ENCODE assay signal across 1 cellular context in the genomic region with DNA sequence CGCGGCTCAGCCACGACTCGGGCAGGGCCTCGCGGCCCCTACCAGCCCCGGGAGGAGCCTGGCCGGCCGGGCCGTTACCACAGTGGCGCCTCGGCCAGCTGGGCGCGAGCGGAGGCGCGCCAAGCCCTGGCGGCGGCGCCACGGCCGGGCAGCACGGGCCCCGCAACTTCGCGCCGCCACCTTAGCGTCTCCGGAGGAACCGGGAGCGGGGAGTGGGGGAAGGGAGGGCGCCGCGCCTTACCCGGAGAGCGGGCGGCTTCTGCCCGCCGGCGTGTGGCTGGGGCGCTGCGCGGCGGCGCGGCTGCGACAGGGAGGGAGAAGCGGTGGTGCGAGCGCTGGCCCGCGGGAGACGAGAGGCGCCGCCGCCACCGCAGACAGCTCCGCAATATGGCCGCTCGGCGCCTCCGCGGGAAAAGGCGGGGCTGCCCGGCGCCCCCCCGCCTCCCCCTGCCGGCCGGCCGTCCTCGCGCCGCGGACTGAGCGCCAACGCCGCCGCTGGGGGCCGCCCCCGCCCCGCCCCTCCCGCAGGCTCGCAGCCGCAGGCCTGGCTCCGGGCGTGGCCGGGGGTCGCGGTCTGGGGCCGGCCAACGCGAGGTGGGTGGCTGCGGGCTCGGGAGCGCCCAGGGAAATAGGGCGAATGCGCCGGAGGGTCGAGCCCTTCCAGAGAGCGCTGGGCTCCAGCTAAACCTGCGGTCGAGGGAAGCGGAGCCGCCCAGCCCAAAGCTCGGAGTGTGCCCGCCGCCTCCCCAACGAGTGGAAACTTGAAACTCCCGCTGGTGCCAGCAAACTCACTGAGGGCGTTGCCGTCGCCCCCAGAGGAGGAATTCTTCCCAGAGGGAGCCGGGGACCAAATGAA.
TF ChIP-seq lines count a peak whose summit lies in the region.

A gene (minus strand): TSS at position 389 of the 856 bp plus-strand sequence. CDS start 16,922 bp downstream, outside the sequence.

TF ChIP-seq in HepG2, 621 proteins besides CTCF, POLR2A, EP300 and RAD21 (continued from another document and continues in another):
- TF ChIP-seq, protein P1, sequence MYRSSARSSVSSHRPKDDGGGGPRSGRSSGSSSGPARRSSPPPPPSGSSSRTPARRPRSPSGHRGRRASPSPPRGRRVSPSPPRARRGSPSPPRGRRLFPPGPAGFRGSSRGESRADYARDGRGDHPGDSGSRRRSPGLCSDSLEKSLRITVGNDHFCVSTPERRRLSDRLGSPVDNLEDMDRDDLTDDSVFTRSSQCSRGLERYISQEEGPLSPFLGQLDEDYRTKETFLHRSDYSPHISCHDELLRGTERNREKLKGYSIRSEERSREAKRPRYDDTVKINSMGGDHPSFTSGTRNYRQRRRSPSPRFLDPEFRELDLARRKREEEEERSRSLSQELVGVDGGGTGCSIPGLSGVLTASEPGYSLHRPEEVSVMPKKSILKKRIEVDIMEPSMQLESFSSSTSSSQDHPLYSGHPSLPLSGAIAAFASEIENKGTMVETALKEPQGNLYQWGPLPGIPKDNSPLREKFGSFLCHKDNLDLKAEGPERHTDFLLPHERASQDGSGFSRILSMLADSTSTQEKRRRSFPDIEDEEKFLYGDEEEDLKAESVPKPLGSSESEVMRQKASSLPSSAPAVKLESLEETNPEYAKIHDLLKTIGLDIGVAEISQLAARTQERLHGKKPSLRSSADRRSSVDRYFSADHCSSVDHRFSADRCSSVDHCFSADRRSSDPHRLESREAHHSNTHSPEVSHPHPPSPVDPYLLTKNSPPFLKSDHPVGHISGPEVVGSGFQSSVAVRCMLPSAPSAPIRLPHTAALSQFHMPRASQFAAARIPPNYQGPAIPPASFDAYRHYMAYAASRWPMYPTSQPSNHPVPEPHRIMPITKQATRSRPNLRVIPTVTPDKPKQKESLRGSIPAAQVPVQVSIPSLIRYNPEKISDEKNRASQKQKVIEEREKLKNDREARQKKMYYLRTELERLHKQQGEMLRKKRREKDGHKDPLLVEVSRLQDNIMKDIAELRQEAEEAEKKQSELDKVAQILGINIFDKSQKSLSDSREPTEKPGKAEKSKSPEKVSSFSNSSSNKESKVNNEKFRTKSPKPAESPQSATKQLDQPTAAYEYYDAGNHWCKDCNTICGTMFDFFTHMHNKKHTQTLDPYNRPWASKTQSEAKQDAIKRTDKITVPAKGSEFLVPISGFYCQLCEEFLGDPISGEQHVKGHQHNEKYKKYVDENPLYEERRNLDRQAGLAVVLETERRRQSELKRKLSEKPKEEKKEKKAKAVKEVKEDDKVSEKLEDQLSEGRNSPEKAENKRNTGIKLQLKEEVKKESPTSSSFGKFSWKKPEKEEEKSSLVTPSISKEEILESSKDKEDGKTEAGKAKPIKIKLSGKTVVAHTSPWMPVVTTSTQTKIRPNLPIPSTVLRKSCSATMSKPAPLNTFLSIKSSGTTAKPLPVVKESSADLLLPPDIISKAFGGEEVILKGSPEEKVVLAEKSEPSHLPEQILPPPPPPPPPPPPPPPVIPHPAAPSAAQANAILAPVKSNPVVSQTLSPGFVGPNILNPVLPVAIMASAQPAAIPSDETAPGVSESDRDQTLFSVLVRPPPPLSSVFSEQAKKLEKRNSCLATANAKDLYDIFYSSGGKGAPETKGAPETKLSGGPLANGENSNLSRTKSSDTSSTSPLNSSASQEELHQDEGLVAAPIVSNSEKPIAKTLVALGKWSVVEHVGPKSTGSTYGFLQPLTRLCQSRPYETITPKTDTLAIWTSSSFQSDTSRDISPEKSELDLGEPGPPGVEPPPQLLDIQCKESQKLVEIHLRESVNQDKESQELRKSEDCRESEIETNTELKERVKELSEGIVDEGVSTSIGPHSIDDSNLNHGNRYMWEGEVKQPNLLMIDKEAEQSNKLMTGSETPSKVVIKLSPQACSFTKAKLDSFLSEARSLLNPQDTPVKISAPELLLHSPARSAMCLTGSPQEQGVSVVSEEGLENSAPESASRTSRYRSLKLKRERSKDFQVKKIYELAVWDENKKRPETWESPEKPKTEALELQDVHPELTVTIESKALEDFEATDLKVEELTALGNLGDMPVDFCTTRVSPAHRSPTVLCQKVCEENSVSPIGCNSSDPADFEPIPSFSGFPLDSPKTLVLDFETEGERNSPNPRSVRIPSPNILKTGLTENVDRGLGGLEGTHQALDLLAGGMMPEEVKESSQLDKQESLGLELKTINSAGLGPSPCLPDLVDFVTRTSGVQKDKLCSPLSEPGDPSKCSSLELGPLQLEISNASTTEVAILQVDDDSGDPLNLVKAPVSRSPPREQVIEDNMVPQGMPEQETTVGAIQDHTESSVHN (CRISPR knock-in tag; IDR thresholded peaks at IDR 0.05): no peak
- TF ChIP-seq ERF (CRISPR knock-in tag; IDR thresholded peaks at IDR 0.05) (no peak), ETV6 (CRISPR knock-in tag; conservative IDR thresholded peaks at IDR 0.05) (no peak), HMG20B (CRISPR knock-in tag; conservative IDR thresholded peaks at IDR 0.05) (no peak), ZNF749 (CRISPR knock-in tag; IDR thresholded peaks at IDR 0.05; ENCODE audit: borderline replicate concordance) (0 out of 2 replicates have a peak, but pooled peaks have one; percentile 6), NCOA1 (CRISPR knock-in tag; IDR thresholded peaks at IDR 0.05) (no peak), BRCA1 (CRISPR knock-in tag; IDR thresholded peaks at IDR 0.05) (no peak), FOXM1 (CRISPR knock-in tag; IDR thresholded peaks at IDR 0.05) (no peak), AKAP8 (CRISPR knock-in tag; IDR thresholded peaks at IDR 0.05) (no peak), GABPA (IDR thresholded peaks at IDR 0.05; ENCODE audit: low read depth, low read length) (no peak), GABPA (CRISPR knock-in tag; IDR thresholded peaks at IDR 0.05; ENCODE audit: low read depth) (no peak), MATR3 (CRISPR knock-in tag; IDR thresholded peaks at IDR 0.05) (no peak), ZNF34 (CRISPR knock-in tag; IDR thresholded peaks at IDR 0.05; ENCODE audit: borderline replicate concordance) (0 out of 2 replicates have a peak, but pooled peaks have one; percentile 26), ZNF354B (CRISPR knock-in tag; IDR thresholded peaks at IDR 0.05) (no peak), TCF7L2 (IDR thresholded peaks at IDR 0.05; ENCODE audit: low read depth, low read length) (no peak), ZNF160 (CRISPR knock-in tag; IDR thresholded peaks at IDR 0.05) (0 out of 2 replicates have a peak, but pooled peaks have one; percentile 13), GTF3A (CRISPR knock-in tag; conservative IDR thresholded peaks at IDR 0.05) (no peak), KDM6A (CRISPR knock-in tag; IDR thresholded peaks at IDR 0.05; ENCODE audit: low read depth) (no peak), ZSCAN25 (CRISPR knock-in tag; IDR thresholded peaks at IDR 0.05) (no peak), MBD4 (IDR thresholded peaks at IDR 0.05; ENCODE audit: borderline replicate concordance, low read length) (no peak), ZNF607 (CRISPR knock-in tag; IDR thresholded peaks at IDR 0.05; ENCODE audit: borderline replicate concordance) (no peak)
- TF ChIP-seq, protein P2, sequence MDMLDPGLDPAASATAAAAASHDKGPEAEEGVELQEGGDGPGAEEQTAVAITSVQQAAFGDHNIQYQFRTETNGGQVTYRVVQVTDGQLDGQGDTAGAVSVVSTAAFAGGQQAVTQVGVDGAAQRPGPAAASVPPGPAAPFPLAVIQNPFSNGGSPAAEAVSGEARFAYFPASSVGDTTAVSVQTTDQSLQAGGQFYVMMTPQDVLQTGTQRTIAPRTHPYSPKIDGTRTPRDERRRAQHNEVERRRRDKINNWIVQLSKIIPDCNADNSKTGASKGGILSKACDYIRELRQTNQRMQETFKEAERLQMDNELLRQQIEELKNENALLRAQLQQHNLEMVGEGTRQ (IDR thresholded peaks at IDR 0.05; ENCODE audit: low read depth, low read length): no peak
- TF ChIP-seq, protein P2 (CRISPR knock-in tag; IDR thresholded peaks at IDR 0.05; ENCODE audit: borderline replicate concordance): no peak
- TF ChIP-seq, protein P3, sequence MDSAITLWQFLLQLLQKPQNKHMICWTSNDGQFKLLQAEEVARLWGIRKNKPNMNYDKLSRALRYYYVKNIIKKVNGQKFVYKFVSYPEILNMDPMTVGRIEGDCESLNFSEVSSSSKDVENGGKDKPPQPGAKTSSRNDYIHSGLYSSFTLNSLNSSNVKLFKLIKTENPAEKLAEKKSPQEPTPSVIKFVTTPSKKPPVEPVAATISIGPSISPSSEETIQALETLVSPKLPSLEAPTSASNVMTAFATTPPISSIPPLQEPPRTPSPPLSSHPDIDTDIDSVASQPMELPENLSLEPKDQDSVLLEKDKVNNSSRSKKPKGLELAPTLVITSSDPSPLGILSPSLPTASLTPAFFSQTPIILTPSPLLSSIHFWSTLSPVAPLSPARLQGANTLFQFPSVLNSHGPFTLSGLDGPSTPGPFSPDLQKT (CRISPR knock-in tag; IDR thresholded peaks at IDR 0.05; ENCODE audit: borderline replicate concordance): no peak
- TF ChIP-seq, protein P4, sequence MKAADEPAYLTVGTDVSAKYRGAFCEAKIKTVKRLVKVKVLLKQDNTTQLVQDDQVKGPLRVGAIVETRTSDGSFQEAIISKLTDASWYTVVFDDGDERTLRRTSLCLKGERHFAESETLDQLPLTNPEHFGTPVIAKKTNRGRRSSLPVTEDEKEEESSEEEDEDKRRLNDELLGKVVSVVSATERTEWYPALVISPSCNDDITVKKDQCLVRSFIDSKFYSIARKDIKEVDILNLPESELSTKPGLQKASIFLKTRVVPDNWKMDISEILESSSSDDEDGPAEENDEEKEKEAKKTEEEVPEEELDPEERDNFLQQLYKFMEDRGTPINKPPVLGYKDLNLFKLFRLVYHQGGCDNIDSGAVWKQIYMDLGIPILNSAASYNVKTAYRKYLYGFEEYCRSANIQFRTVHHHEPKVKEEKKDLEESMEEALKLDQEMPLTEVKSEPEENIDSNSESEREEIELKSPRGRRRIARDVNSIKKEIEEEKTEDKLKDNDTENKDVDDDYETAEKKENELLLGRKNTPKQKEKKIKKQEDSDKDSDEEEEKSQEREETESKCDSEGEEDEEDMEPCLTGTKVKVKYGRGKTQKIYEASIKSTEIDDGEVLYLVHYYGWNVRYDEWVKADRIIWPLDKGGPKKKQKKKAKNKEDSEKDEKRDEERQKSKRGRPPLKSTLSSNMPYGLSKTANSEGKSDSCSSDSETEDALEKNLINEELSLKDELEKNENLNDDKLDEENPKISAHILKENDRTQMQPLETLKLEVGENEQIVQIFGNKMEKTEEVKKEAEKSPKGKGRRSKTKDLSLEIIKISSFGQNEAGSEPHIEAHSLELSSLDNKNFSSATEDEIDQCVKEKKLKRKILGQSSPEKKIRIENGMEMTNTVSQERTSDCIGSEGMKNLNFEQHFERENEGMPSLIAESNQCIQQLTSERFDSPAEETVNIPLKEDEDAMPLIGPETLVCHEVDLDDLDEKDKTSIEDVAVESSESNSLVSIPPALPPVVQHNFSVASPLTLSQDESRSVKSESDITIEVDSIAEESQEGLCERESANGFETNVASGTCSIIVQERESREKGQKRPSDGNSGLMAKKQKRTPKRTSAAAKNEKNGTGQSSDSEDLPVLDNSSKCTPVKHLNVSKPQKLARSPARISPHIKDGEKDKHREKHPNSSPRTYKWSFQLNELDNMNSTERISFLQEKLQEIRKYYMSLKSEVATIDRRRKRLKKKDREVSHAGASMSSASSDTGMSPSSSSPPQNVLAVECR (CRISPR knock-in tag; IDR thresholded peaks at IDR 0.05; ENCODE audit: borderline replicate concordance): peak; percentile 59; the same call in 1 of the 2 replicates
- TF ChIP-seq, protein P5, sequence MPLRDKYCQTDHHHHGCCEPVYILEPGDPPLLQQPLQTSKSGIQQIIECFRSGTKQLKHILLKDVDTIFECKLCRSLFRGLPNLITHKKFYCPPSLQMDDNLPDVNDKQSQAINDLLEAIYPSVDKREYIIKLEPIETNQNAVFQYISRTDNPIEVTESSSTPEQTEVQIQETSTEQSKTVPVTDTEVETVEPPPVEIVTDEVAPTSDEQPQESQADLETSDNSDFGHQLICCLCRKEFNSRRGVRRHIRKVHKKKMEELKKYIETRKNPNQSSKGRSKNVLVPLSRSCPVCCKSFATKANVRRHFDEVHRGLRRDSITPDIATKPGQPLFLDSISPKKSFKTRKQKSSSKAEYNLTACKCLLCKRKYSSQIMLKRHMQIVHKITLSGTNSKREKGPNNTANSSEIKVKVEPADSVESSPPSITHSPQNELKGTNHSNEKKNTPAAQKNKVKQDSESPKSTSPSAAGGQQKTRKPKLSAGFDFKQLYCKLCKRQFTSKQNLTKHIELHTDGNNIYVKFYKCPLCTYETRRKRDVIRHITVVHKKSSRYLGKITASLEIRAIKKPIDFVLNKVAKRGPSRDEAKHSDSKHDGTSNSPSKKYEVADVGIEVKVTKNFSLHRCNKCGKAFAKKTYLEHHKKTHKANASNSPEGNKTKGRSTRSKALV (CRISPR knock-in tag; IDR thresholded peaks at IDR 0.05): no peak
- TF ChIP-seq, protein P6, sequence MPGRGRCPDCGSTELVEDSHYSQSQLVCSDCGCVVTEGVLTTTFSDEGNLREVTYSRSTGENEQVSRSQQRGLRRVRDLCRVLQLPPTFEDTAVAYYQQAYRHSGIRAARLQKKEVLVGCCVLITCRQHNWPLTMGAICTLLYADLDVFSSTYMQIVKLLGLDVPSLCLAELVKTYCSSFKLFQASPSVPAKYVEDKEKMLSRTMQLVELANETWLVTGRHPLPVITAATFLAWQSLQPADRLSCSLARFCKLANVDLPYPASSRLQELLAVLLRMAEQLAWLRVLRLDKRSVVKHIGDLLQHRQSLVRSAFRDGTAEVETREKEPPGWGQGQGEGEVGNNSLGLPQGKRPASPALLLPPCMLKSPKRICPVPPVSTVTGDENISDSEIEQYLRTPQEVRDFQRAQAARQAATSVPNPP (CRISPR knock-in tag; IDR thresholded peaks at IDR 0.05): no peak
- TF ChIP-seq, protein P7, sequence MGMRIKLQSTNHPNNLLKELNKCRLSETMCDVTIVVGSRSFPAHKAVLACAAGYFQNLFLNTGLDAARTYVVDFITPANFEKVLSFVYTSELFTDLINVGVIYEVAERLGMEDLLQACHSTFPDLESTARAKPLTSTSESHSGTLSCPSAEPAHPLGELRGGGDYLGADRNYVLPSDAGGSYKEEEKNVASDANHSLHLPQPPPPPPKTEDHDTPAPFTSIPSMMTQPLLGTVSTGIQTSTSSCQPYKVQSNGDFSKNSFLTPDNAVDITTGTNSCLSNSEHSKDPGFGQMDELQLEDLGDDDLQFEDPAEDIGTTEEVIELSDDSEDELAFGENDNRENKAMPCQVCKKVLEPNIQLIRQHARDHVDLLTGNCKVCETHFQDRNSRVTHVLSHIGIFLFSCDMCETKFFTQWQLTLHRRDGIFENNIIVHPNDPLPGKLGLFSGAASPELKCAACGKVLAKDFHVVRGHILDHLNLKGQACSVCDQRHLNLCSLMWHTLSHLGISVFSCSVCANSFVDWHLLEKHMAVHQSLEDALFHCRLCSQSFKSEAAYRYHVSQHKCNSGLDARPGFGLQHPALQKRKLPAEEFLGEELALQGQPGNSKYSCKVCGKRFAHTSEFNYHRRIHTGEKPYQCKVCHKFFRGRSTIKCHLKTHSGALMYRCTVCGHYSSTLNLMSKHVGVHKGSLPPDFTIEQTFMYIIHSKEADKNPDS (CRISPR knock-in tag; IDR thresholded peaks at IDR 0.05): no peak
- TF ChIP-seq, protein P8, sequence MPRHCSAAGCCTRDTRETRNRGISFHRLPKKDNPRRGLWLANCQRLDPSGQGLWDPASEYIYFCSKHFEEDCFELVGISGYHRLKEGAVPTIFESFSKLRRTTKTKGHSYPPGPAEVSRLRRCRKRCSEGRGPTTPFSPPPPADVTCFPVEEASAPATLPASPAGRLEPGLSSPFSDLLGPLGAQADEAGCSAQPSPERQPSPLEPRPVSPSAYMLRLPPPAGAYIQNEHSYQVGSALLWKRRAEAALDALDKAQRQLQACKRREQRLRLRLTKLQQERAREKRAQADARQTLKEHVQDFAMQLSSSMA (CRISPR knock-in tag; IDR thresholded peaks at IDR 0.05): no peak
